18 cellular contexts compared by ENCODE assay signal in the genomic region with DNA sequence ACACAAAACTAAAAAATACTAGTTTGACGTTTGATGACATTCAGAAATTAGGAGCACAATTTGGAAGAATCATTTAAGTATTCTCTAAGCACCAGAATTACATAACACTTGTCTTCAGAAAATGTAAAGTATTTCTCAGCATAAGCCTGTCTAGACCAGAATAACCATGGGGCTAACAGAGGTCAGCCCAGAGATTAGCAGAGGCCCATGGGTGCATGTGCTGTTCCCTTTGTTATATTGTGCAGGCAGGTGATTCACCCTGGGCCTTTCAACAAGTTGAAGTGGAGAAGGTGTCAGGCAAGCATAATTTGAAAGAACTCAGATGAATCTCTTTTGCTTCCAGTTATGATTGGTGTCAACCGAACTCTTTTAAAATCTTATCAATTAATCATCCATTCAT.
DNase-seq lines count a peak whose midpoint lies in the region; ATAC-seq and TF ChIP-seq lines count a peak whose summit lies in the region.
"Had no signal": no experiment of that assay in that cellular context is flagged by ENCODE, and none has a peak within 500 bp of the region (broad histone marks: within the 10 kb centered on the region; RNA-seq: fewer than 3 reads in every experiment).

No MANE protein-coding gene starts in this region.

- H3K9me2 ChIP-seq in GM23338 (ENCODE audit: insufficient read depth): no peaks in the 10 kb centered on the region

- H3K4me2 ChIP-seq in GM23338: no peak overlapping the region

- no peaks in the 10 kb centered on the region for H3F3A ChIP-seq in GM23338 (replicated peaks; ENCODE audit: low read depth)

- H3K4me3 ChIP-seq in GM23338 (no peak overlapping the region), left lung (no peak overlapping the region)
- H3K4me3 ChIP-seq: MG63 had no signal

- no peak overlapping the region for H3K4me3 Mint-ChIP-seq in GM23338
- H3K4me3 Mint-ChIP-seq in activated CD8-positive, alpha-beta T cell treated with anti-CD3 and anti-CD28 coated beads, Interleukin-2, amount 10 ng/mL, durations not matched to agents 7 days and 5 days: no peak overlapping the region

- TF ChIP-seq CTCF in GM23338 (conservative IDR thresholded peaks at IDR 0.05; ENCODE audit: low read depth in 2 of 2) (no peak), left lung (IDR thresholded peaks at IDR 0.05) (no peak)

- no peaks in the 10 kb centered on the region; the same call in 2 of the 3 replicates for H3K9me3 Mint-ChIP-seq in GM23338
- peaks cover 3% of the 10 kb centered on the region for H3K9me3 Mint-ChIP-seq in activated CD8-positive, alpha-beta T cell treated with anti-CD3 and anti-CD28 coated beads, Interleukin-2, amount 10 ng/mL, durations not matched to agents 7 days and 5 days (ENCODE audit: insufficient read depth)

- H3K27me3 ChIP-seq in GM23338 (ENCODE audit: insufficient read depth) (no peaks in the 10 kb centered on the region), left lung (no peaks in the 10 kb centered on the region)

- no peak overlapping the region for H3K27ac Mint-ChIP-seq in GM23338
- H3K27ac Mint-ChIP-seq in activated CD8-positive, alpha-beta T cell treated with anti-CD3 and anti-CD28 coated beads, Interleukin-2, amount 10 ng/mL, durations not matched to agents 7 days and 5 days: no peak overlapping the region

- CTCF ChIA-PET in activated CD8-positive, alpha-beta T cell treated with anti-CD3 and anti-CD28 coated beads, Interleukin-2, amount 10 ng/mL, durations not matched to agents 7 days and 5 days (lab: Charles Lee): no interaction called here

- H3K9me3 ChIP-seq in left lung: peaks cover 0 to 9% of the 10 kb centered on the region in 2 donors

- peaks cover 5% of the 10 kb centered on the region; the same call in 2 of the 3 replicates for H3K4me1 Mint-ChIP-seq in GM23338
- H3K4me1 Mint-ChIP-seq in activated CD8-positive, alpha-beta T cell treated with anti-CD3 and anti-CD28 coated beads, Interleukin-2, amount 10 ng/mL, durations not matched to agents 7 days and 5 days (ENCODE audit: low read depth): no peaks in the 10 kb centered on the region

- 0 out of 2 replicates have a peak overlapping the region, but pooled peaks have one; percentile 12 for H2AFZ ChIP-seq in GM23338

- no peaks in the 10 kb centered on the region for H3K27me3 Mint-ChIP-seq in GM23338 (ENCODE audit: insufficient read depth, low read depth, poor library complexity)
- no peaks in the 10 kb centered on the region for H3K27me3 Mint-ChIP-seq in activated CD8-positive, alpha-beta T cell treated with anti-CD3 and anti-CD28 coated beads, Interleukin-2, amount 10 ng/mL, durations not matched to agents 7 days and 5 days (ENCODE audit: low read depth)

- H3K27ac ChIP-seq in GM23338 (ENCODE audit: low read depth) (no peak overlapping the region), left lung (no peak overlapping the region)
- H3K27ac ChIP-seq: 22Rv1, C4-2B had no signal

- H3K79me2 ChIP-seq in GM23338 (replicated peaks; ENCODE audit: insufficient read depth): no peaks in the 10 kb centered on the region

- intact Hi-C loops in left lung (cut with DNase I): no loop called here

- no peaks in the 10 kb centered on the region for H4K20me1 ChIP-seq in GM23338 (replicated peaks; ENCODE audit: insufficient read depth)

- no peaks in the 10 kb centered on the region for H3K36me3 Mint-ChIP-seq in GM23338 (ENCODE audit: low read depth)
- no peaks in the 10 kb centered on the region for H3K36me3 Mint-ChIP-seq in activated CD8-positive, alpha-beta T cell treated with anti-CD3 and anti-CD28 coated beads, Interleukin-2, amount 10 ng/mL, durations not matched to agents 7 days and 5 days (ENCODE audit: low read depth)

- POLR2A ChIA-PET in activated CD8-positive, alpha-beta T cell treated with anti-CD3 and anti-CD28 coated beads, Interleukin-2, amount 10 ng/mL, durations not matched to agents 7 days and 5 days (lab: Charles Lee): no interaction called here

- H3K36me3 ChIP-seq in GM23338 (ENCODE audit: insufficient read depth): no peaks in the 10 kb centered on the region
- no peaks in the 10 kb centered on the region for H3K36me3 ChIP-seq in left lung
- H3K36me3 ChIP-seq: MG63 had no signal

- DNase-seq in DMS53 (lab: John Stamatoyannopoulos, UW) (peak; percentile 7), DMS53 treated with DMSO at 0.1 percent for 48 hours (lab: John Stamatoyannopoulos, UW; ENCODE audit: unreplicated experiment) (no peak), GM23338 (ENCODE audit: low spot score) (no peak), amniotic epithelial cell (ENCODE audit: low read depth) (peak; percentile 63), left lung (no peak)
- DNase-seq in NK-92 treated with Interleukin-12 subunit alpha and Interleukin-12 subunit beta, amount 100 ng/mL, for 24 hours (lab: John Stamatoyannopoulos, UW): no peak
- DNase-seq in activated CD8-positive, alpha-beta T cell treated with anti-CD3 and anti-CD28 coated beads, Interleukin-2, amount 10 ng/mL, durations not matched to agents 7 days and 5 days: no peak
- DNase-seq: AML-193, DMS79 treated with DMSO at 0.1 percent for 48 hours, Kasumi-1, MG63, NCI-H1048, NCI-H1436, NCI-H2029 treated with DMSO at 0.1 percent for 48 hours, NCI-H510A treated with DMSO at 0.1 percent for 48 hours had no signal

- peaks cover 10% of the 10 kb centered on the region; the same call in 1 of the 2 replicates for H3K4me1 ChIP-seq in GM23338 (ENCODE audit: insufficient read depth)
- H3K4me1 ChIP-seq in left lung: no peaks in the 10 kb centered on the region

- ATAC-seq in GM23338: no peak
- peak; percentile 54 for ATAC-seq in left lung
- no peak for ATAC-seq in HG02852 (IDR thresholded peaks at IDR 0.05; ENCODE audit: unreplicated experiment)
- ATAC-seq in activated CD8-positive, alpha-beta T cell treated with anti-CD3 and anti-CD28 coated beads, Interleukin-2, amount 10 ng/mL, durations not matched to agents 7 days and 5 days: no peak

TF ChIP-seq in GM23338, 12 proteins besides CTCF, POLR2A, EP300 and RAD21 (continues in another document):
- no peak for TF ChIP-seq ETS1 (IDR thresholded peaks at IDR 0.05)
- no peak for TF ChIP-seq EZH2phosphoT487 (IDR thresholded peaks at IDR 0.05; ENCODE audit: unreplicated experiment)
- TF ChIP-seq ZNF331 (CRISPR knock-in tag; IDR thresholded peaks at IDR 0.05; ENCODE audit: low read depth): no peak
- no peak for TF ChIP-seq STAT1 (IDR thresholded peaks at IDR 0.05; ENCODE audit: unreplicated experiment)

Comparison
In these comparisons a context has a peak if more than half of its experiments do, and no peak if none do; other contexts are left out.
1. DNase-seq: peak in DMS53 (single experiment) and amniotic epithelial cell (single experiment); none in DMS53 treated with DMSO at 0.1 percent for 48 hours (single experiment), GM23338 (single experiment), left lung (0 of 2), NK-92 treated with Interleukin-12 subunit alpha and Interleukin-12 subunit beta, amount 100 ng/mL, for 24 hours (single experiment) and activated CD8-positive, alpha-beta T cell treated with anti-CD3 and anti-CD28 coated beads, Interleukin-2, amount 10 ng/mL, durations not matched to agents 7 days and 5 days (single experiment).